ENCODE assay signal across 14 cellular contexts in the genomic region with DNA sequence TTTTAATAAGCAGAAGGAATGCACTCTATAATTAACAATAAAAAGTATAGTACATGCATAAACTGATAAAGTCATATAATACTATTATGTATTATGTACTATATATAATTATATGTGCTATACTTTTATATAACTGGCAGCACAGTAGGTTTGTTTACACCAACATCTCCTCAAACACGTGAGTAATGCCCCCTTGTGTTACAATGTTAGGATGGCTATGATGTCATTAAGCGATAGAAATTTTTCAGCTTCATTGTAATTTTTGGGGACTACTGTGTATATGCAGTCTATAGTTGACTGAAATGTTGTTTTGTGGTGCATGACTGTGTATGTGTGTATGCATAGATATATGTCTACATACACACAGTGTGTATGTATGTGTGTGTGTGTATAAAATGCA.
A peak's percentile ranks its signal among the peaks of the same experiment; 100 is the strongest.
DNase-seq lines count a peak whose midpoint lies in the region; ATAC-seq and TF ChIP-seq lines count a peak whose summit lies in the region.
"Had no signal": no experiment of that assay in that cellular context is flagged by ENCODE, and none has a peak within 500 bp of the region (broad histone marks: within the 10 kb centered on the region; RNA-seq: fewer than 3 reads in every experiment).

No MANE protein-coding gene starts in this region.

- H3K4me3 Mint-ChIP-seq in Caco-2 (ENCODE audit: unreplicated experiment), result no peak overlapping the region
- H3K4me3 Mint-ChIP-seq in HFFc6, result no peak overlapping the region
- no peak overlapping the region for H3K4me3 Mint-ChIP-seq in activated CD4-positive, alpha-beta memory T cell treated with anti-CD3 and anti-CD28 coated beads, Interleukin-2, amount 10 ng/mL, durations not matched to agents 7 days and 5 days
- H3K4me3 Mint-ChIP-seq: stimulated activated naive CD8-positive, alpha-beta T cell treated with anti-CD3 and anti-CD28 coated beads, Interleukin-15, Interleukin-2, amounts not matched to agents 100 ng/mL and 50 ng/mL, for 24 hours had no signal

- no peaks in the 10 kb centered on the region for H3K27me3 ChIP-seq in Caco-2 (replicated peaks; ENCODE audit: control insufficient read depth, insufficient read depth, low read length)
- no peaks in the 10 kb centered on the region for H3K27me3 ChIP-seq in right lobe of liver
- H3K27me3 ChIP-seq: MG63 had no signal

- H3K9me3 ChIP-seq in Caco-2 (no peaks in the 10 kb centered on the region), right lobe of liver (no peaks in the 10 kb centered on the region)
- H3K9me3 ChIP-seq: MG63 had no signal

- no TSS peak for BruUV-seq in Caco-2 (replicated peaks; lab: Mats Ljungman, UMichigan)

- H3K9me3 Mint-ChIP-seq in Caco-2 (ENCODE audit: unreplicated experiment) (no peaks in the 10 kb centered on the region), HFFc6 (no peaks in the 10 kb centered on the region)
- no peaks in the 10 kb centered on the region for H3K9me3 Mint-ChIP-seq in activated CD4-positive, alpha-beta memory T cell treated with anti-CD3 and anti-CD28 coated beads, Interleukin-2, amount 10 ng/mL, durations not matched to agents 7 days and 5 days
- H3K9me3 Mint-ChIP-seq: stimulated activated naive CD8-positive, alpha-beta T cell treated with anti-CD3 and anti-CD28 coated beads, Interleukin-15, Interleukin-2, amounts not matched to agents 100 ng/mL and 50 ng/mL, for 24 hours had no signal

- H3K4me1 ChIP-seq in Caco-2 (0 out of 2 replicates have a peak, but pooled peaks cover 9% of the 10 kb centered on the region), right lobe of liver (no peaks in the 10 kb centered on the region)

- 51% methylated on average over 2 of the region's 2 CpGs for WGBS in right lobe of liver (ENCODE audit: insufficient coverage, low coverage, low lambda C conversion rate, missing lambda C conversion rate)

- no peak overlapping the region for H3K4me3 ChIP-seq in Caco-2 (ENCODE audit: low read depth, low read length)
- no peak overlapping the region for H3K4me3 ChIP-seq in right lobe of liver
- H3K4me3 ChIP-seq: MG63 had no signal

- POLR2A ChIA-PET in Caco-2 (lab: Charles Lee), result interaction anchor here (0.5 kb wide), 1 partner anchor 288 kb away, joined by 8 read pairs; no protein-coding TSS in a partner anchor
- POLR2A ChIA-PET in activated CD4-positive, alpha-beta memory T cell treated with anti-CD3 and anti-CD28 coated beads, Interleukin-2, amount 10 ng/mL, durations not matched to agents 7 days and 5 days (lab: Charles Lee), result interaction anchor here (1.3 to 1.4 kb wide), 2 partner anchors 100 to 302 kb away, joined by 3 read pairs; partner anchors contain the start of gene SLMAP

- TF ChIP-seq CTCF in Caco-2 (IDR thresholded peaks at IDR 0.05; ENCODE audit: insufficient read depth in 1 of 2, low read depth in 1 of 2, low read length in 1 of 2, severe bottlenecking in 1 of 2, unreplicated experiment in 1 of 2) (peak; percentile 19 to 27), HFFc6 (IDR thresholded peaks at IDR 0.05) (peak; percentile 62), right lobe of liver (IDR thresholded peaks at IDR 0.05) (peak in 3 of 4 donors; percentile 5 to 15 (median 7))

- CTCF ChIA-PET in Caco-2 (lab: Charles Lee), result interaction anchor here (0.6 to 1.0 kb wide), 4 partner anchors 17 to 459 kb away, joined by 3 to 4 read pairs (median 3); partner anchors contain the start of gene SLMAP
- CTCF ChIA-PET in activated CD4-positive, alpha-beta memory T cell treated with anti-CD3 and anti-CD28 coated beads, Interleukin-2, amount 10 ng/mL, durations not matched to agents 7 days and 5 days (lab: Charles Lee), result interaction anchor here (0.8 to 2.2 kb wide), 9 partner anchors 10 to 687 kb away, joined by 3 to 16 read pairs (median 4); partner anchors contain the start of genes PDE12 and SLMAP

- no peak for DNase-seq in Caco-2
- DNase-seq in HFFc6, result peak; percentile 13
- peak; percentile 29 for DNase-seq in amniotic epithelial cell (ENCODE audit: low read depth)
- no peak for DNase-seq in right lobe of liver
- no peak for DNase-seq in NOMO-1 treated with dmso at 0.1 percent for 144 hours (lab: John Stamatoyannopoulos, UW; ENCODE audit: unreplicated experiment)
- DNase-seq in activated CD4-positive, alpha-beta memory T cell treated with anti-CD3 and anti-CD28 coated beads, Interleukin-2, amount 10 ng/mL, durations not matched to agents 7 days and 5 days, result no peak
- DNase-seq in retina, result no peak
- DNase-seq in NCI-H1930 (lab: John Stamatoyannopoulos, UW), result no peak
- DNase-seq: activated CD8-positive, alpha-beta memory T cell treated with anti-CD3 and anti-CD28 coated beads, Interleukin-2, amount 50 U/mL, for 48 hours; left colon; MG63; nucleus accumbens had no signal

- TF ChIP-seq POLR2A in right lobe of liver (IDR thresholded peaks at IDR 0.05), result no peak

- H3K36me3 ChIP-seq in Caco-2 (ENCODE audit: control insufficient read depth, insufficient read depth, low read length) (no peaks in the 10 kb centered on the region), right lobe of liver (peaks cover 0 to 24% (median 8%) of the 10 kb centered on the region in 4 donors)

- H3K27ac Mint-ChIP-seq in Caco-2 (ENCODE audit: unreplicated experiment), result no peak overlapping the region
- H3K27ac Mint-ChIP-seq in HFFc6, result no peak overlapping the region
- H3K27ac Mint-ChIP-seq in activated CD4-positive, alpha-beta memory T cell treated with anti-CD3 and anti-CD28 coated beads, Interleukin-2, amount 10 ng/mL, durations not matched to agents 7 days and 5 days, result no peak overlapping the region
- H3K27ac Mint-ChIP-seq: stimulated activated naive CD8-positive, alpha-beta T cell treated with anti-CD3 and anti-CD28 coated beads, Interleukin-15, Interleukin-2, amounts not matched to agents 100 ng/mL and 50 ng/mL, for 24 hours had no signal

- ATAC-seq in right lobe of liver, result no peak
- ATAC-seq: esophagus mucosa, left colon had no signal

- H3K27ac ChIP-seq in right lobe of liver, result no peak overlapping the region

- H3K36me3 Mint-ChIP-seq in Caco-2 (ENCODE audit: insufficient read depth, unreplicated experiment), result peaks cover 62% of the 10 kb centered on the region
- H3K36me3 Mint-ChIP-seq in HFFc6 (ENCODE audit: low read depth), result peaks cover 5% of the 10 kb centered on the region
- H3K36me3 Mint-ChIP-seq in activated CD4-positive, alpha-beta memory T cell treated with anti-CD3 and anti-CD28 coated beads, Interleukin-2, amount 10 ng/mL, durations not matched to agents 7 days and 5 days (ENCODE audit: low read depth), result peaks cover 13% of the 10 kb centered on the region

- H3K27me3 Mint-ChIP-seq in Caco-2 (ENCODE audit: insufficient read depth, unreplicated experiment) (no peaks in the 10 kb centered on the region), HFFc6 (ENCODE audit: insufficient read depth) (no peaks in the 10 kb centered on the region)
- H3K27me3 Mint-ChIP-seq in activated CD4-positive, alpha-beta memory T cell treated with anti-CD3 and anti-CD28 coated beads, Interleukin-2, amount 10 ng/mL, durations not matched to agents 7 days and 5 days, result no peaks in the 10 kb centered on the region
- H3K27me3 Mint-ChIP-seq: stimulated activated naive CD8-positive, alpha-beta T cell treated with anti-CD3 and anti-CD28 coated beads, Interleukin-15, Interleukin-2, amounts not matched to agents 100 ng/mL and 50 ng/mL, for 24 hours had no signal

- intact Hi-C loops in Caco-2 (cut with micrococcal nuclease; ENCODE audit: unreplicated experiment), result no loop called here
- intact Hi-C loops in right lobe of liver (cut with DNase I), result no loop called here

- H3K4me1 Mint-ChIP-seq in Caco-2 (ENCODE audit: low read depth, unreplicated experiment) (peaks cover 7% of the 10 kb centered on the region), HFFc6 (ENCODE audit: low read depth) (peaks cover 10% of the 10 kb centered on the region)
- H3K4me1 Mint-ChIP-seq in activated CD4-positive, alpha-beta memory T cell treated with anti-CD3 and anti-CD28 coated beads, Interleukin-2, amount 10 ng/mL, durations not matched to agents 7 days and 5 days, result no peaks in the 10 kb centered on the region

Comparison
In these comparisons a context has a peak if more than half of its experiments do, and no peak if none do; other contexts are left out.
1. DNase-seq: peak in HFFc6 (single experiment) and amniotic epithelial cell (single experiment); none in Caco-2 (0 of 2), right lobe of liver (0 of 3), NOMO-1 treated with dmso at 0.1 percent for 144 hours (single experiment), activated CD4-positive, alpha-beta memory T cell treated with anti-CD3 and anti-CD28 coated beads, Interleukin-2, amount 10 ng/mL, durations not matched to agents 7 days and 5 days (single experiment), retina (single experiment) and NCI-H1930 (0 of 2).
2. CTCF ChIP-seq: peak in every context shown above with its lines; median percentile 62 in HFFc6; 23 in Caco-2; 7 in right lobe of liver.